9 cellular contexts compared by ENCODE assay signal in genomic region chr11:65903068-65903481, GRCh38. TPM values are rescaled to one million over a fixed set of nuclear protein-coding genes. Genes with fewer than 3 reads are reported as not detected.
DNase-seq lines count a peak whose midpoint lies in the region; ATAC-seq and TF ChIP-seq lines count a peak whose summit lies in the region.
"Had no signal": no experiment of that assay in that cellular context is flagged by ENCODE, and none has a peak within 500 bp of the region (broad histone marks: within the 10 kb centered on the region; RNA-seq: fewer than 3 reads in every experiment).

No MANE protein-coding gene starts in this region.

- H3K36me3 ChIP-seq in GM23338 (ENCODE audit: insufficient read depth) (no peaks in the 10 kb centered on the region), PC-3 (ENCODE audit: low read depth, low read length) (peaks cover 18% of the 10 kb centered on the region), endodermal cell (ENCODE audit: control insufficient read depth, insufficient read depth, low read length) (no peaks in the 10 kb centered on the region)

- peak; percentile 10 for ATAC-seq in GM23338
- peak; percentile 50 for ATAC-seq in PC-3
- no peak for ATAC-seq in stimulated activated naive CD8-positive, alpha-beta T cell treated with anti-CD3 and anti-CD28 coated beads, Interleukin-15, Interleukin-2, amounts not matched to agents 100 U/mL and 50 U/mL, for 24 hours

- H2AFZ ChIP-seq in GM23338 (no peak overlapping the region), PC-3 (ENCODE audit: low read length) (no peak overlapping the region)

- H3K27me3 Mint-ChIP-seq in GM23338 (ENCODE audit: insufficient read depth, low read depth, poor library complexity) = peaks cover 47% of the 10 kb centered on the region
- peaks cover 90% of the 10 kb centered on the region for H3K27me3 Mint-ChIP-seq in endodermal cell (ENCODE audit: insufficient read depth)

- no peaks in the 10 kb centered on the region for H3K9me2 ChIP-seq in GM23338 (ENCODE audit: insufficient read depth)
- H3K9me2 ChIP-seq in PC-3 (replicated peaks; ENCODE audit: low read length) = no peaks in the 10 kb centered on the region

- CTCF ChIA-PET in PC-3 (lab: Charles Lee) = interaction anchor here (1.3 kb wide), 1 partner anchor 15 kb away, joined by 17 read pairs; the partner anchor contains the start of gene FIBP

- H3K4me2 ChIP-seq in GM23338 (peak overlapping the region; percentile 40; the same call in 1 of the 2 replicates), PC-3 (ENCODE audit: low read length) (peak overlapping the region; percentile 62)

- BruUV-seq in PC-3 (replicated peaks; lab: Mats Ljungman, UMichigan) = no TSS peak

- DNase-seq in GM23338 (ENCODE audit: low spot score) (peak; percentile 72), PC-3 (peak; percentile 96), endodermal cell (peak; percentile 85), renal cortical epithelial cell (ENCODE audit: low read depth) (peak; percentile 85), medulla oblongata (ENCODE audit: extremely low spot score) (no peak), NOMO-1 treated with DMSO at 0.1 percent for 48 hours (lab: John Stamatoyannopoulos, UW; ENCODE audit: unreplicated experiment) (no peak)
- no peak for DNase-seq in stimulated activated naive CD8-positive, alpha-beta T cell treated with anti-CD3 and anti-CD28 coated beads, Interleukin-15, Interleukin-2, amounts not matched to agents 100 U/mL and 50 U/mL, for 24 hours
- DNase-seq: activated CD4-positive, alpha-beta T cell treated with anti-CD3 and anti-CD28 coated beads for 1 hour; occipital lobe had no signal

- H3K4me1 Mint-ChIP-seq in GM23338 (peaks cover 7% of the 10 kb centered on the region; the same call in 2 of the 3 replicates), endodermal cell (peaks cover 8% of the 10 kb centered on the region)

- POLR2A ChIA-PET in PC-3 (lab: Charles Lee; ENCODE audit: unreplicated experiment) = interaction anchor here (0.6 to 1.0 kb wide), 4 partner anchors 9 to 13 kb away, joined by 3 to 5 read pairs (median 3); no protein-coding TSS in a partner anchor

- peaks cover 8% of the 10 kb centered on the region for H3K4me1 ChIP-seq in GM23338 (ENCODE audit: insufficient read depth)
- H3K4me1 ChIP-seq in PC-3 (ENCODE audit: insufficient read depth, low read length) = peaks cover 45% of the 10 kb centered on the region
- peaks cover 3% of the 10 kb centered on the region for H3K4me1 ChIP-seq in endodermal cell (ENCODE audit: control insufficient read depth, insufficient read depth, low read length)

- H3K36me3 Mint-ChIP-seq in GM23338 (ENCODE audit: low read depth) (no peaks in the 10 kb centered on the region), endodermal cell (ENCODE audit: low read depth) (no peaks in the 10 kb centered on the region)

- peaks cover 2% of the 10 kb centered on the region; the same call in 1 of the 3 replicates for H3K9me3 Mint-ChIP-seq in GM23338
- no peaks in the 10 kb centered on the region for H3K9me3 Mint-ChIP-seq in endodermal cell

- H3K4me3 ChIP-seq in GM23338 = no peak overlapping the region
- no peak overlapping the region for H3K4me3 ChIP-seq in PC-3 (ENCODE audit: low read length)
- no peak overlapping the region for H3K4me3 ChIP-seq in endodermal cell (ENCODE audit: low read length)

- H3K4me3 Mint-ChIP-seq in GM23338 (no peak overlapping the region), endodermal cell (no peak overlapping the region)

- H3K9me3 ChIP-seq in PC-3 (ENCODE audit: low read length) (no peaks in the 10 kb centered on the region), endodermal cell (ENCODE audit: control insufficient read depth, low read length) (no peaks in the 10 kb centered on the region)

- TF ChIP-seq CTCF in GM23338 (conservative IDR thresholded peaks at IDR 0.05; ENCODE audit: low read depth in 2 of 2) = no peak
- no peak for TF ChIP-seq CTCF in PC-3 (conservative IDR thresholded peaks at IDR 0.05; ENCODE audit: low read depth, low read length)
- TF ChIP-seq CTCF in endodermal cell (conservative IDR thresholded peaks at IDR 0.05) = no peak

- H3K27ac ChIP-seq in GM23338 (ENCODE audit: low read depth) (no peak overlapping the region), PC-3 (ENCODE audit: low read length) (peak overlapping the region; percentile 87), endodermal cell (ENCODE audit: low read depth, low read length) (no peak overlapping the region)

- WGBS in endodermal cell (ENCODE audit: insufficient coverage in 1 of 2, insufficient read length in 1 of 2), 2 experiments = 0 to 25% methylated on average over 1 to 5 of the region's 5 CpGs

- intact Hi-C loops in PC-3 (cut with micrococcal nuclease) = no loop called here

- H3K27me3 ChIP-seq in GM23338 (ENCODE audit: insufficient read depth) = peaks cover 61% of the 10 kb centered on the region
- H3K27me3 ChIP-seq in PC-3 (ENCODE audit: low read length) = no peaks in the 10 kb centered on the region
- peaks cover 54% of the 10 kb centered on the region for H3K27me3 ChIP-seq in endodermal cell (ENCODE audit: control insufficient read depth, insufficient read depth, low read length, poor library complexity, severe bottlenecking)

- H3K27ac Mint-ChIP-seq in GM23338 (no peak overlapping the region), endodermal cell (no peak overlapping the region)

- H3K79me2 ChIP-seq in GM23338 (replicated peaks; ENCODE audit: insufficient read depth) = no peaks in the 10 kb centered on the region
- peaks cover 65% of the 10 kb centered on the region for H3K79me2 ChIP-seq in PC-3 (ENCODE audit: low read length)

- peaks cover 16% of the 10 kb centered on the region for H3F3A ChIP-seq in GM23338 (replicated peaks; ENCODE audit: low read depth)
- peaks cover 6% of the 10 kb centered on the region for H3F3A ChIP-seq in PC-3 (ENCODE audit: low read length, unreplicated experiment)

- H3K9ac ChIP-seq in PC-3 (ENCODE audit: low read length) (peak overlapping the region; percentile 28), endodermal cell (ENCODE audit: extremely low read depth, low read length, poor library complexity, severe bottlenecking) (no peak overlapping the region)

- H4K20me1 ChIP-seq in GM23338 (replicated peaks; ENCODE audit: insufficient read depth) (no peaks in the 10 kb centered on the region), PC-3 (ENCODE audit: low read length) (peaks cover 17% of the 10 kb centered on the region)

TF ChIP-seq in GM23338, 12 proteins besides CTCF, POLR2A, EP300 and RAD21 (continues in another document):
- TF ChIP-seq ZNF114 (CRISPR knock-in tag; IDR thresholded peaks at IDR 0.05) (no peak), NANOG (IDR thresholded peaks at IDR 0.05; ENCODE audit: borderline replicate concordance) (no peak), EZH2phosphoT487 (IDR thresholded peaks at IDR 0.05; ENCODE audit: unreplicated experiment) (no peak), JUNB (IDR thresholded peaks at IDR 0.05; ENCODE audit: unreplicated experiment) (no peak), STAT1 (IDR thresholded peaks at IDR 0.05; ENCODE audit: unreplicated experiment) (no peak), EZH2 (IDR thresholded peaks at IDR 0.05; ENCODE audit: low read depth, unreplicated experiment) (no peak), POLR2AphosphoS5 (IDR thresholded peaks at IDR 0.05; ENCODE audit: low read depth) (no peak)

RNA-seq across cellular contexts. Expression of gene FOSL1, which starts 2.9 kb away (rescaled TPM):
- total RNA-seq in GM23338 (2014; rRNA removed; shearing (Covaris generic)) = 10.1 and 14.6 TPM in 2 replicates
- polyA plus RNA-seq in GM23338 (2016; fragmentation: Nextera tagmentation; extraction: Ambion mirVana) = 17.1 and 20.1 TPM in 2 replicates
- total RNA-seq in PC-3 (2014; rRNA removed) = 656 and 851 TPM in 2 replicates
- 1 to 10 TPM in 1 of 2 donors, not detected in 1; 1.8 TPM for total RNA-seq in endodermal cell
- 3.0 TPM for polyA plus RNA-seq in endodermal cell (2013, experiment 1 of 2)
- polyA plus RNA-seq in endodermal cell (2013, experiment 2 of 2) = 1.9 TPM
- 4.2 and 9.7 TPM in 2 replicates for total RNA-seq in renal cortical epithelial cell
- total RNA-seq: occipital lobe had no signal

RNA-seq across cellular contexts. Expression of gene CCDC85B, which starts 12.6 kb away (rescaled TPM):
- total RNA-seq in GM23338 (2014; rRNA removed; shearing (Covaris generic)) = 57.3 and 66.3 TPM in 2 replicates
- polyA plus RNA-seq in GM23338 (2016; fragmentation: Nextera tagmentation; extraction: Ambion mirVana) = 54.5 and 60.4 TPM in 2 replicates
- 207 and 280 TPM in 2 replicates for total RNA-seq in PC-3 (2014; rRNA removed)
- 10 to 100 TPM; 18.2 to 23.9 TPM for total RNA-seq in endodermal cell
- polyA plus RNA-seq in endodermal cell (2013, experiment 1 of 2) = 15.8 TPM
- 15.1 TPM for polyA plus RNA-seq in endodermal cell (2013, experiment 2 of 2)
- total RNA-seq in renal cortical epithelial cell = 10.0 and 13.5 TPM in 2 replicates

RNA-seq across cellular contexts. Expression of gene FIBP, which starts 14.8 kb away (rescaled TPM):
- 94.3 and 102 TPM in 2 replicates for total RNA-seq in GM23338 (2014; rRNA removed; shearing (Covaris generic))
- 79.0 and 84.4 TPM in 2 replicates for polyA plus RNA-seq in GM23338 (2016; fragmentation: Nextera tagmentation; extraction: Ambion mirVana)
- total RNA-seq in PC-3 (2014; rRNA removed) (221 TPM in 2 replicates), endodermal cell (10 to 100 TPM; 81.0 to 92.0 TPM), renal cortical epithelial cell (96.8 and 192 TPM in 2 replicates)
- polyA plus RNA-seq in endodermal cell (2013, experiment 1 of 2) = 64.2 TPM
- polyA plus RNA-seq in endodermal cell (2013, experiment 2 of 2) = 62.7 TPM

RNA-seq across cellular contexts. Expression of gene C11orf68, which starts 15.8 kb away (rescaled TPM):
- 21.6 and 23.2 TPM in 2 replicates for total RNA-seq in GM23338 (2014; rRNA removed; shearing (Covaris generic))
- polyA plus RNA-seq in GM23338 (2016; fragmentation: Nextera tagmentation; extraction: Ambion mirVana) = 16.8 and 18.6 TPM in 2 replicates
- 61.3 and 82.0 TPM in 2 replicates for total RNA-seq in PC-3 (2014; rRNA removed)
- total RNA-seq in endodermal cell = 10 to 100 TPM; 26.0 to 29.1 TPM
- polyA plus RNA-seq in endodermal cell (2013, experiment 1 of 2) = 29.7 TPM
- 26.7 TPM for polyA plus RNA-seq in endodermal cell (2013, experiment 2 of 2)
- 6.9 and 15.7 TPM in 2 replicates for total RNA-seq in renal cortical epithelial cell

RNA-seq across cellular contexts. Expression of gene DRAP1, which starts 16.2 kb away (rescaled TPM):
- total RNA-seq in GM23338 (2014; rRNA removed; shearing (Covaris generic)) = 83.0 and 121 TPM in 2 replicates
- 294 and 358 TPM in 2 replicates for polyA plus RNA-seq in GM23338 (2016; fragmentation: Nextera tagmentation; extraction: Ambion mirVana)
- total RNA-seq in PC-3 (2014; rRNA removed) (944 and 1,531 TPM in 2 replicates), endodermal cell (100 to 1,000 TPM in 1 of 2 donors, 10 to 100 TPM in 1; 83.8 to 103 TPM), renal cortical epithelial cell (54.2 and 117 TPM in 2 replicates)
- 107 TPM for polyA plus RNA-seq in endodermal cell (2013, experiment 1 of 2)
- 106 TPM for polyA plus RNA-seq in endodermal cell (2013, experiment 2 of 2)

Comparison
In these comparisons a context has a peak if more than half of its experiments do, and no peak if none do; other contexts are left out.
1. DNase-seq: peak in GM23338 (single experiment), PC-3 (single experiment), endodermal cell (single experiment) and renal cortical epithelial cell (single experiment); none in stimulated activated naive CD8-positive, alpha-beta T cell treated with anti-CD3 and anti-CD28 coated beads, Interleukin-15, Interleukin-2, amounts not matched to agents 100 U/mL and 50 U/mL, for 24 hours (single experiment), medulla oblongata (single experiment) and NOMO-1 treated with DMSO at 0.1 percent for 48 hours (single experiment).
2. RNA of gene FOSL1, which starts 2.9 kb away (total RNA-seq): 656 to 851 TPM in PC-3; 10.1 to 14.6 TPM in GM23338, 4.2 to 9.7 TPM in renal cortical epithelial cell and 1.8 TPM in endodermal cell; every median in the first group is over 10 times any median in the second.